8 cellular contexts compared by ENCODE assay signal in the genomic region with DNA sequence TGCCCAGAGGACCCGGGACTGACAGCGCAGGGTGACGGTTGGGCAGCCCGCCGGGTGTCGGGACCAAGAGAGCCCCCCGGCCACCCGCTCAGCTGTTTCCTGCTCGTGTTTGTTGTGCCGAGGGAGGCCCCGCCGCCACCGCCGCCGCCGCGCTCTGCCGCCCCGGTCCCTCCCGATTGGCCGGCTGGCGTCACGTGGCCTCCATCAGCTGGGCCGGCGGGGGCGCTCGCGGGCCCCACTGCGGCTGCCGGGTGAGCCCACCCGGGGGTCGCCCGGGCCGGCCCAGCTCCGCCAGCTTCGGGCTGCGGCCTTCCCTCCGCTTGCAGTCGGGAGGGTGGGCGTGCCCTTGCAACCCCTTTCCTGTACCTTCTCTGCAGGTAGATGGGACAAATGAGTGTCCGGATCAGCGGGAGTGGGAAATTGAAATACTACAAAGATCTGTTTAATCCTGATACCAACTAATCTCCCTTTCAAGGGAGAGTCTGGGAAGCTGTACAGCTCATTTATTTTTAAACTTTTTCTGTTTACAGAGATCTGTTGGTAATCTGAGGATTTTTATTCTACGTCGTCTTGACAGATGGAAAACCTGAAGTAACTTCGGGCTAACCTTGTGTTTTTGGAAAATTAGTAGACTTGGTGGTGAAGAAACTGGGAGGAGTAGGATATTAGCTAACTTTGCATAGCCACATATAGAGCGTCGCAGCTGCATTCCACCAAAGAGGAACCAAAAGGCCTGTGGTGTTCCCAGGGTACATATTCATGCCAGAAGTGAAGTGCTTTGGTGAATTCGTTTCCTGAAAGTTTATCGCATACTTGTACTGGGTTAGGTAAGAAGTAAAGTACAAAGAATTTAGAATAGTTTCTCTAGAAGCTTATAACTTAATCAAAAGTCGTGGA. TPM values are rescaled to one million over a fixed set of nuclear protein-coding genes. Genes with fewer than 3 reads are reported as not detected.
DNase-seq lines count a peak whose midpoint lies in the region; ATAC-seq, FAIRE-seq and TF ChIP-seq lines count a peak whose summit lies in the region.

No MANE protein-coding gene starts in this region.

- CTCF ChIA-PET in activated CD4-positive, alpha-beta T cell treated with anti-CD3 and anti-CD28 coated beads, Interleukin-2, amount 10 ng/mL, durations not matched to agents 7 days and 5 days (lab: Charles Lee): interaction anchor here (0.7 to 7.2 kb wide), 8 partner anchors 9 to 564 kb away, joined by 3 to 72 read pairs (median 5); no protein-coding TSS in a partner anchor
- CTCF ChIA-PET in HepG2 (lab: Yijun Ruan, JAX; ENCODE audit: low intra/inter-chr PET ratio, low total read pairs): no interaction called here

- peaks cover 16% of the 10 kb centered on the region for H3K36me3 Mint-ChIP-seq in activated CD4-positive, alpha-beta T cell treated with anti-CD3 and anti-CD28 coated beads, Interleukin-2, amount 10 ng/mL, durations not matched to agents 7 days and 5 days (ENCODE audit: low read depth)

- POLR2A ChIA-PET in activated CD4-positive, alpha-beta T cell treated with anti-CD3 and anti-CD28 coated beads, Interleukin-2, amount 10 ng/mL, durations not matched to agents 7 days and 5 days (lab: Charles Lee): interaction anchor here (1.0 kb wide), 1 partner anchor 16 kb away, joined by 3 read pairs; no protein-coding TSS in a partner anchor
- POLR2A ChIA-PET in HepG2 (lab: Yijun Ruan, JAX): interaction anchor here (2.7 kb wide), 1 partner anchor 17 kb away, joined by 16 read pairs; no protein-coding TSS in a partner anchor

- H3K9ac ChIP-seq in HepG2 (ENCODE audit: insufficient read depth, low read depth, low read length): peak overlapping the region; percentile 97

- H3K27ac Mint-ChIP-seq in activated CD4-positive, alpha-beta T cell treated with anti-CD3 and anti-CD28 coated beads, Interleukin-2, amount 10 ng/mL, durations not matched to agents 7 days and 5 days: peak overlapping the region; percentile 74

- FAIRE-seq in HepG2 (lab: Jason Lieb, UNC): no peak

- no peaks in the 10 kb centered on the region for H3K27me3 Mint-ChIP-seq in activated CD4-positive, alpha-beta T cell treated with anti-CD3 and anti-CD28 coated beads, Interleukin-2, amount 10 ng/mL, durations not matched to agents 7 days and 5 days

- H2AFZ ChIP-seq in HepG2 (ENCODE audit: low read length): no peak overlapping the region

- in situ Hi-C loops in HepG2 (cut with HindIII; ENCODE audit: extremely low pct_ligation_motif_present, low pct_unique_long_range_greater_than_20kb): no loop called here

- H3K79me2 ChIP-seq in HepG2 (ENCODE audit: insufficient read depth, low read length): no peaks in the 10 kb centered on the region

- peak; percentile 46; the same call in 1 of the 2 replicates for TF ChIP-seq RAD21 in HepG2 (CRISPR knock-in tag; IDR thresholded peaks at IDR 0.05)

- 35% methylated on average over 20 of the region's 50 CpGs for WGBS in HepG2 (ENCODE audit: low lambda C conversion rate)

- H3K4me1 ChIP-seq in HepG2 (ENCODE audit: insufficient read depth, low read length): peaks cover 44% of the 10 kb centered on the region

- TF ChIP-seq POLR2A in HepG2 (IDR thresholded peaks at IDR 0.05; ENCODE audit: insufficient read depth in 1 of 2, low read depth in 2 of 2, low read length in 2 of 2): peak in 1 of 2 experiments; percentile 34; a peak in 2 of 4 replicates

- H3K4me3 ChIP-seq in HepG2 (replicated peaks in 1 of 3; ENCODE audit: insufficient read depth in 1 of 3, low read depth in 2 of 3, low read length in 3 of 3): peak overlapping the region; percentile 85 to 96 (median 93)

- ATAC-seq in HG02798 (IDR thresholded peaks at IDR 0.05; ENCODE audit: poor library complexity, unreplicated experiment) (peak; percentile 30), HepG2 (peak; percentile 49)

- H3K9me3 Mint-ChIP-seq in activated CD4-positive, alpha-beta T cell treated with anti-CD3 and anti-CD28 coated beads, Interleukin-2, amount 10 ng/mL, durations not matched to agents 7 days and 5 days: no peaks in the 10 kb centered on the region

- no TSS peak for BruUV-seq in HepG2 (replicated peaks; lab: Mats Ljungman, UMichigan)

- H3K9me3 ChIP-seq in HepG2 (ENCODE audit: low read length): no peaks in the 10 kb centered on the region

- intact Hi-C loops in HepG2 (cut with micrococcal nuclease; ENCODE audit: unreplicated experiment): loop anchor here (5.0 kb wide), 1 partner anchor 299 kb away; a partner anchor contains a TSS

- H3K4me2 ChIP-seq in HepG2 (ENCODE audit: low read depth, low read length): peak overlapping the region; percentile 91

- H3K27ac ChIP-seq in HepG2 (ENCODE audit: extremely low read length, insufficient read depth, low read length): peak overlapping the region; percentile 70

- H4K20me1 ChIP-seq in HepG2 (ENCODE audit: insufficient read depth, low read length): peaks cover 10% of the 10 kb centered on the region; the same call in 1 of the 2 replicates

- peaks cover 44% of the 10 kb centered on the region for H3K4me1 Mint-ChIP-seq in activated CD4-positive, alpha-beta T cell treated with anti-CD3 and anti-CD28 coated beads, Interleukin-2, amount 10 ng/mL, durations not matched to agents 7 days and 5 days

- peak; percentile 21 for DNase-seq in NCI-H2196 treated with DMSO at 0.1 percent for 48 hours (lab: John Stamatoyannopoulos, UW; ENCODE audit: unreplicated experiment)
- DNase-seq in activated CD4-positive, alpha-beta T cell treated with anti-CD3 and anti-CD28 coated beads, Interleukin-2, amount 10 ng/mL, durations not matched to agents 7 days and 5 days: peak; percentile 77
- peak; percentile 59 for DNase-seq in dedifferentiated amniotic fluid mesenchymal stem cell (ENCODE audit: extremely low spot score)
- DNase-seq in HepG2 (ENCODE audit: low spot score): peak; percentile 44
- peak; percentile 81 for DNase-seq in stimulated activated CD4-positive, alpha-beta T cell treated with anti-CD3 and anti-CD28 coated beads, Interleukin-4, amount 100 ng/mL, for 1 hour
- no peak for DNase-seq in NCI-H128 (lab: John Stamatoyannopoulos, UW; ENCODE audit: unreplicated experiment)

- TF ChIP-seq EP300 in HepG2 (IDR thresholded peaks at IDR 0.05; ENCODE audit: low read depth in 2 of 2, low read length in 2 of 2): no peak
- TF ChIP-seq EP300 in HepG2 (CRISPR knock-in tag; IDR thresholded peaks at IDR 0.05; ENCODE audit: borderline replicate concordance): no peak

- TF ChIP-seq CTCF in GM12873 (IDR thresholded peaks at IDR 0.05; ENCODE audit: insufficient read depth, low read depth, low read length, missing control alignments) (peak; percentile 48), HepG2 (CRISPR knock-in tag; IDR thresholded peaks at IDR 0.05) (peak; percentile 65; the same call in 1 of the 2 replicates)

- H3K36me3 ChIP-seq in HepG2 (replicated peaks in 1 of 2; ENCODE audit: control insufficient read depth in 1 of 2, insufficient read depth in 2 of 2, low read length in 2 of 2): no peaks in the 10 kb centered on the region

- H3K27me3 ChIP-seq in HepG2 (ENCODE audit: control insufficient read depth in 1 of 2, insufficient read depth in 2 of 2, low read length in 2 of 2): peaks cover 2 to 4% of the 10 kb centered on the region in 2 experiments; a peak in 1 of 5 replicates

- peak overlapping the region; percentile 73 for H3K4me3 Mint-ChIP-seq in activated CD4-positive, alpha-beta T cell treated with anti-CD3 and anti-CD28 coated beads, Interleukin-2, amount 10 ng/mL, durations not matched to agents 7 days and 5 days

TF ChIP-seq in HepG2, 621 proteins besides CTCF, POLR2A, EP300 and RAD21 (continues in another document):
- TF ChIP-seq, protein P1, sequence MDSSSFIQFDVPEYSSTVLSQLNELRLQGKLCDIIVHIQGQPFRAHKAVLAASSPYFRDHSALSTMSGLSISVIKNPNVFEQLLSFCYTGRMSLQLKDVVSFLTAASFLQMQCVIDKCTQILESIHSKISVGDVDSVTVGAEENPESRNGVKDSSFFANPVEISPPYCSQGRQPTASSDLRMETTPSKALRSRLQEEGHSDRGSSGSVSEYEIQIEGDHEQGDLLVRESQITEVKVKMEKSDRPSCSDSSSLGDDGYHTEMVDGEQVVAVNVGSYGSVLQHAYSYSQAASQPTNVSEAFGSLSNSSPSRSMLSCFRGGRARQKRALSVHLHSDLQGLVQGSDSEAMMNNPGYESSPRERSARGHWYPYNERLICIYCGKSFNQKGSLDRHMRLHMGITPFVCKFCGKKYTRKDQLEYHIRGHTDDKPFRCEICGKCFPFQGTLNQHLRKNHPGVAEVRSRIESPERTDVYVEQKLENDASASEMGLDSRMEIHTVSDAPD (CRISPR knock-in tag; IDR thresholded peaks at IDR 0.05): no peak
- TF ChIP-seq DPF2 (CRISPR knock-in tag; IDR thresholded peaks at IDR 0.05; ENCODE audit: borderline replicate concordance, low read depth) (no peak), ZNF10 (CRISPR knock-in tag; IDR thresholded peaks at IDR 0.05; ENCODE audit: borderline replicate concordance, low read depth) (no peak), PCBP1 (IDR thresholded peaks at IDR 0.05; ENCODE audit: borderline replicate concordance, low read depth, low read length) (no peak)

RNA-seq across cellular contexts. Expression of a gene that starts 1.2 kb away (rescaled TPM):
- total RNA-seq in activated CD4-positive, alpha-beta T cell treated with anti-CD3 and anti-CD28 coated beads, Interleukin-2, amount 10 ng/mL, durations not matched to agents 7 days and 5 days: 10 to 100 TPM; 32.3 to 39.2 TPM
- total RNA-seq in HepG2 (2016; rRNA removed; fragmentation: Illumina TruSeq; extraction: Trizol): 12.7 and 20.8 TPM in 2 replicates
- total RNA-seq in HepG2 (2016; cell fraction: cytosol; rRNA removed; fragmentation: Illumina TruSeq; extraction: Trizol; ENCODE audit: low read depth): 3.1 and 4.2 TPM in 2 replicates
- 13.3 and 21.4 TPM in 2 replicates for total RNA-seq in HepG2 (2016; cell fraction: insoluble cytoplasmic fraction; rRNA removed; fragmentation: Illumina TruSeq; extraction: Trizol)
- total RNA-seq in HepG2 (2016; cell fraction: membrane; rRNA removed; fragmentation: Illumina TruSeq; extraction: Trizol): 10.5 and 12.1 TPM in 2 replicates
- total RNA-seq in HepG2 (2016; cell fraction: nucleus; rRNA removed; fragmentation: Illumina TruSeq; extraction: Trizol): 14.3 and 15.3 TPM in 2 replicates
- polyA plus RNA-seq in HepG2 (2011; rRNA removed): 49.7 and 55.6 TPM in 2 replicates
- 28.5 and 45.1 TPM in 2 replicates for polyA plus RNA-seq in HepG2 (2011; cell fraction: cytosol; rRNA removed)
- polyA plus RNA-seq in HepG2 (2011; cell fraction: nucleus; rRNA removed): 19.0 and 23.4 TPM in 2 replicates
- 47.3 and 48.5 TPM in 2 replicates for polyA plus RNA-seq in HepG2 (2012)
- 3.6 and 4.4 TPM in 2 replicates for polyA plus RNA-seq in HepG2 (2016; cell fraction: cytosol; fragmentation: Illumina TruSeq; extraction: Trizol; ENCODE audit: low read depth)
- 30.6 and 37.0 TPM in 2 replicates for polyA plus RNA-seq in HepG2 (2016; cell fraction: insoluble cytoplasmic fraction; fragmentation: Illumina TruSeq; extraction: Trizol; ENCODE audit: low read depth)
- polyA plus RNA-seq in HepG2 (2016; cell fraction: membrane; fragmentation: Illumina TruSeq; extraction: Trizol; ENCODE audit: low read depth): 8.1 and 9.4 TPM in 2 replicates
- polyA plus RNA-seq in HepG2 (2016; cell fraction: nucleus; fragmentation: Illumina TruSeq; extraction: Trizol; ENCODE audit: insufficient read depth, low read depth): 16.6 and 19.4 TPM in 2 replicates
- polyA minus RNA-seq in HepG2 (2011; rRNA and poly(A)+ RNA removed; ENCODE audit: low replicate concordance): 8.5 and 44.5 TPM in 2 replicates
- polyA minus RNA-seq in HepG2 (2011; cell fraction: cytosol; rRNA and poly(A)+ RNA removed): 24.6 and 35.0 TPM in 2 replicates
- polyA minus RNA-seq in HepG2 (2011; cell fraction: nucleus; rRNA and poly(A)+ RNA removed): 38.5 and 44.5 TPM in 2 replicates
